23 cellular contexts compared by ENCODE assay signal in the genomic region with DNA sequence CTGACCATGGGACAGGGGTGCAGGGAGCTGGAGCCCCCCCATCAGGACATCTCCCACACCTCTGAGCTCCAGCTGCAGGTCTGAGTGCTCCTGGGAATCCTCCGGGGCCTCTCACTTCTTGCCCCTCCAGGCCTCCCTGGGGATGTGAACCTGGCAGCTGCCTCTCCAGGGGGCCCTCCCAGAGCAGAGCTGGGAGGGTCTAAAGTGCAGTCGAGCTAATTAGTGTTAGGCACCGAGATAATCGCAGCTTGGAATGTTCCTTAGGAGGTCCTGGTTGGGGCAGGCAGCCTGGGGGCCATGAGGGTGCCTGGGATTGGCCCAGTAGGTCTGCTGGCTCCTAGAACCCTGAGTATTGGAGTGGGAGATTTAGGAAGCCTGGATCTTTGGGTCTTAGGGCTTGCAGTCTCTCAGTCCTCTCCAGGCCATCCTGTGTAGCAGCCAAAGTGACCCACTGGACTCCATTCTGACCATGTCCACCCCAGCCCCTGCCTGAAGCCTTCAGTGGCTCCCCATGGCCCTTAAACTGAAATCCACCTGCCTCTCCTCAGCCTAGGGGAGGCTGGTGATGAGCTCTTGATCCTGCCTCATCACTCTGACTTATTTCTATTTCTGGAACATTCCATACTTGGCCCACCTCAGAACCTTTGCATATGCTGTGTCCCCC. TPM values are rescaled to one million over a fixed set of nuclear protein-coding genes. Genes with fewer than 3 reads are reported as not detected.
DNase-seq lines count a peak whose midpoint lies in the region; ATAC-seq and TF ChIP-seq lines count a peak whose summit lies in the region.
"Had no signal": no experiment of that assay in that cellular context is flagged by ENCODE, and none has a peak within 500 bp of the region (broad histone marks: within the 10 kb centered on the region; RNA-seq: fewer than 3 reads in every experiment).

No MANE protein-coding gene starts in this region.

- H3K27ac Mint-ChIP-seq in stimulated activated effector memory CD8-positive, alpha-beta T cell treated with anti-CD3 and anti-CD28 coated beads, Interleukin-12 subunit alpha, Interleukin-12 subunit beta, amount 100 ng/mL, for 72 hours, result peak overlapping the region; percentile 56
- H3K27ac Mint-ChIP-seq in glutamatergic neuron (ENCODE audit: unreplicated experiment), result no peak overlapping the region
- H3K27ac Mint-ChIP-seq: immature natural killer cell, memory B cell had no signal

- no peaks in the 10 kb centered on the region for H3K4me1 ChIP-seq in gastroesophageal sphincter
- H3K4me1 ChIP-seq: prostate gland had no signal

- H3K27ac ChIP-seq in gastroesophageal sphincter, result no peak overlapping the region
- H3K27ac ChIP-seq: adrenal gland, esophagus muscularis mucosa, prostate gland, spleen, thyroid gland had no signal

- no peaks in the 10 kb centered on the region for H3K36me3 Mint-ChIP-seq in stimulated activated effector memory CD8-positive, alpha-beta T cell treated with anti-CD3 and anti-CD28 coated beads, Interleukin-12 subunit alpha, Interleukin-12 subunit beta, amount 100 ng/mL, for 72 hours
- H3K36me3 Mint-ChIP-seq in glutamatergic neuron (ENCODE audit: unreplicated experiment), result peaks cover 4% of the 10 kb centered on the region
- H3K36me3 Mint-ChIP-seq: memory B cell had no signal

- no peak for TF ChIP-seq CTCF in gastroesophageal sphincter (IDR thresholded peaks at IDR 0.05)
- TF ChIP-seq CTCF in glutamatergic neuron (IDR thresholded peaks at IDR 0.05; ENCODE audit: partially characterized antibody, unreplicated experiment), result no peak

- no peaks in the 10 kb centered on the region for H3K36me3 ChIP-seq in gastroesophageal sphincter
- H3K36me3 ChIP-seq: adrenal gland, esophagus muscularis mucosa, prostate gland, spleen, thyroid gland had no signal

- WGBS in gastroesophageal sphincter (ENCODE audit: low coverage in 1 of 2), 2 donors, result no CpG with 5 or more reads among the region's 4 CpGs

- no peaks in the 10 kb centered on the region for H3K9me3 Mint-ChIP-seq in stimulated activated effector memory CD8-positive, alpha-beta T cell treated with anti-CD3 and anti-CD28 coated beads, Interleukin-12 subunit alpha, Interleukin-12 subunit beta, amount 100 ng/mL, for 72 hours
- peaks cover 8% of the 10 kb centered on the region for H3K9me3 Mint-ChIP-seq in glutamatergic neuron (ENCODE audit: unreplicated experiment)
- H3K9me3 Mint-ChIP-seq: immature natural killer cell, nephron had no signal

- H3K4me3 Mint-ChIP-seq in stimulated activated effector memory CD8-positive, alpha-beta T cell treated with anti-CD3 and anti-CD28 coated beads, Interleukin-12 subunit alpha, Interleukin-12 subunit beta, amount 100 ng/mL, for 72 hours, result no peak overlapping the region
- no peak overlapping the region for H3K4me3 Mint-ChIP-seq in glutamatergic neuron (ENCODE audit: unreplicated experiment)
- H3K4me3 Mint-ChIP-seq: immature natural killer cell, memory B cell, nephron had no signal

- DNase-seq in NCI-H1436 (lab: John Stamatoyannopoulos, UW), result peak; percentile 80
- DNase-seq in NCI-H69 (lab: John Stamatoyannopoulos, UW), result peak; percentile 31
- peak; percentile 88 for DNase-seq in islet precursor cell
- DNase-seq in stimulated activated effector memory CD8-positive, alpha-beta T cell treated with anti-CD3 and anti-CD28 coated beads, Interleukin-12 subunit alpha, Interleukin-12 subunit beta, amount 100 ng/mL, for 72 hours (ENCODE audit: low spot score in 2 of 2), result no peak
- no peak for DNase-seq in glutamatergic neuron
- DNase-seq in activated CD4-positive, alpha-beta T cell treated with anti-CD3 and anti-CD28 coated beads, Interleukin-2, amount 50 U/mL, for 1 hour, result no peak
- DNase-seq: activated CD4-positive, CD25-positive, alpha-beta regulatory T cell treated with anti-CD3 and anti-CD28 coated beads, Interleukin-2, amount 50 U/mL, for 72 hours; activated effector memory CD4-positive, alpha-beta T cell treated with Interleukin-2 at 50 U/mL for 16 hours; adrenal gland; AML-193; immature natural killer cell; NCI-H1105; OCI-M1; SIG-M5; spleen; thyroid gland had no signal

- peaks cover 0 to 5% (median 0%) of the 10 kb centered on the region in 3 donors for H3K9me3 ChIP-seq in gastroesophageal sphincter
- H3K9me3 ChIP-seq: adrenal gland, prostate gland, thyroid gland had no signal

- TF ChIP-seq EP300 in gastroesophageal sphincter (IDR thresholded peaks at IDR 0.05), result no peak

- peaks cover 11% of the 10 kb centered on the region for H3K27me3 Mint-ChIP-seq in glutamatergic neuron (ENCODE audit: unreplicated experiment)

- no peak for ATAC-seq in stimulated activated effector memory CD8-positive, alpha-beta T cell treated with anti-CD3 and anti-CD28 coated beads, Interleukin-12 subunit alpha, Interleukin-12 subunit beta, amount 100 ng/mL, for 72 hours
- ATAC-seq in gastroesophageal sphincter (no peak), HG03342 (IDR thresholded peaks at IDR 0.05; ENCODE audit: unreplicated experiment) (no peak)
- ATAC-seq: GM12878 had no signal

- no peak overlapping the region for H3K4me3 ChIP-seq in gastroesophageal sphincter
- H3K4me3 ChIP-seq: adrenal gland, esophagus muscularis mucosa, GM12878, prostate gland, spleen, thyroid gland had no signal

- no peak for TF ChIP-seq POLR2A in gastroesophageal sphincter (IDR thresholded peaks at IDR 0.05)

- peaks cover 19% of the 10 kb centered on the region for H3K4me1 Mint-ChIP-seq in stimulated activated effector memory CD8-positive, alpha-beta T cell treated with anti-CD3 and anti-CD28 coated beads, Interleukin-12 subunit alpha, Interleukin-12 subunit beta, amount 100 ng/mL, for 72 hours
- H3K4me1 Mint-ChIP-seq in glutamatergic neuron (ENCODE audit: low read depth, unreplicated experiment), result no peaks in the 10 kb centered on the region
- H3K4me1 Mint-ChIP-seq: immature natural killer cell had no signal

- H3K27me3 ChIP-seq in gastroesophageal sphincter, result no peaks in the 10 kb centered on the region
- H3K27me3 ChIP-seq: adrenal gland, esophagus muscularis mucosa, thyroid gland had no signal

RNA-seq across cellular contexts. Expression of a gene that starts 26.0 kb away (rescaled TPM):
- total RNA-seq in gastroesophageal sphincter (100 to 1,000 TPM in 3 of 4 donors, 10 to 100 TPM in 1; 85.2 to 125 (median 108) TPM), glutamatergic neuron (ENCODE audit: unreplicated experiment) (11.3 TPM)

Comparison
In these comparisons a context has a peak if more than half of its experiments do, and no peak if none do; other contexts are left out.
1. DNase-seq: peak in NCI-H1436 (single experiment), NCI-H69 (single experiment) and islet precursor cell (single experiment); none in stimulated activated effector memory CD8-positive, alpha-beta T cell treated with anti-CD3 and anti-CD28 coated beads, Interleukin-12 subunit alpha, Interleukin-12 subunit beta, amount 100 ng/mL, for 72 hours (0 of 2), glutamatergic neuron (single experiment) and activated CD4-positive, alpha-beta T cell treated with anti-CD3 and anti-CD28 coated beads, Interleukin-2, amount 50 U/mL, for 1 hour (single experiment).